Comparison of ENCODE assay signal across 15 cellular contexts in the genomic region with DNA sequence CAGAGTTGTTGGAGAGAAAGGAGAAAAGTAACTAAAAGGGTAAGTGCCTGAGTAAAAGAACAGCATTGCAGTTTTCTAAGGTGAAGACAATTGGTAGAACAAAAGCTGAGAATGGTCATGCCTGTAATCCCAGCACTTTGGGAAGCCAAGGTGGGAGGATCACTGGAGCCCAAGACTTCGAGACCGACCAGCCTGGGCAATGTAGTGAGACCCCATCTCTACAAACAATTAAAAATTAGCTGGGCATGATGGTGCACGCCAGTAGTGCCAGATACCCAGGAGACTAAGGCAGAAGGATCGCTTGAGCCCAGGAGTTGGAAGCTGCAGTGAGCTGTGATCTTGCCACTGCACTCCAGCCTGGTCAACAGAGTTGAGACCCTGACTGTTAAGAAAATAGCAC. TPM values are rescaled to one million over a fixed set of nuclear protein-coding genes. Genes with fewer than 3 reads are reported as not detected.
DNase-seq lines count a peak whose midpoint lies in the region; ATAC-seq and TF ChIP-seq lines count a peak whose summit lies in the region.
"Had no signal": no experiment of that assay in that cellular context is flagged by ENCODE, and none has a peak within 500 bp of the region (broad histone marks: within the 10 kb centered on the region; RNA-seq: fewer than 3 reads in every experiment).

No MANE protein-coding gene starts in this region.

- CTCF ChIA-PET in WTC11 (lab: Charles Lee) = no interaction called here

- H4K5ac ChIP-seq in H9 (ENCODE audit: insufficient read length, low read depth, low read length) = no peak overlapping the region

- no peak overlapping the region for H3K4ac ChIP-seq in H9 (ENCODE audit: low read depth, low read length)

- no peak overlapping the region for H2BK12ac ChIP-seq in H9 (ENCODE audit: insufficient read length, low read depth, low read length)

- no peaks in the 10 kb centered on the region for H3K9me3 ChIP-seq in H9 (ENCODE audit: control insufficient read depth, low read depth, low read length)

- no peaks in the 10 kb centered on the region for H3K23me2 ChIP-seq in H9 (ENCODE audit: insufficient read length, low read depth, low read length, poor library complexity, severe bottlenecking)

- H2AK5ac ChIP-seq in H9 (ENCODE audit: insufficient read length, low read length) = no peak overlapping the region

- H4K20me1 ChIP-seq in H9 (ENCODE audit: control insufficient read depth, insufficient read depth, insufficient read length) = no peaks in the 10 kb centered on the region

- H3K9ac ChIP-seq in H9 (ENCODE audit: extremely low read depth, insufficient read length, low read length) = no peak overlapping the region
- H3K9ac ChIP-seq: KMS-11 had no signal

- H3K27ac ChIP-seq in H9 (ENCODE audit: insufficient read length, low read depth, low read length) = no peak overlapping the region
- H3K27ac ChIP-seq: KMS-11 had no signal

- no peaks in the 10 kb centered on the region for H3K79me1 ChIP-seq in H9 (ENCODE audit: insufficient read depth, low read depth, low read length, poor library complexity, severe bottlenecking)

- no peak overlapping the region for H2BK15ac ChIP-seq in H9 (ENCODE audit: low read depth, low read length)

- no peak overlapping the region for H3T11ph ChIP-seq in H9 (ENCODE audit: low read length)

- no peaks in the 10 kb centered on the region for H3K4me1 ChIP-seq in H9 (ENCODE audit: insufficient read depth, low read length)

- H3K4me3 Mint-ChIP-seq in H9 (no peak overlapping the region), WTC11 (no peak overlapping the region), glutamatergic neuron (ENCODE audit: unreplicated experiment) (no peak overlapping the region), type B pancreatic cell (no peak overlapping the region)
- H3K4me3 Mint-ChIP-seq: B cell; CD4-positive, alpha-beta T cell; IgD-negative memory B cell had no signal

- no peak overlapping the region for H3K4me2 ChIP-seq in H9 (ENCODE audit: insufficient read depth, insufficient read length, low read length)
- H3K4me2 ChIP-seq: KMS-11 had no signal

- H3K79me2 ChIP-seq in H9 (ENCODE audit: insufficient read depth, low read length) = no peaks in the 10 kb centered on the region

- H3K14ac ChIP-seq in H9 (ENCODE audit: insufficient read depth, low read length) = no peak overlapping the region

- no peak for TF ChIP-seq CTCF in H9 (conservative IDR thresholded peaks at IDR 0.05)
- TF ChIP-seq CTCF in WTC11 (IDR thresholded peaks at IDR 0.05) = no peak
- no peak for TF ChIP-seq CTCF in glutamatergic neuron (IDR thresholded peaks at IDR 0.05; ENCODE audit: partially characterized antibody, unreplicated experiment)
- TF ChIP-seq CTCF in type B pancreatic cell (conservative IDR thresholded peaks at IDR 0.05) = no peak

- H3K23ac ChIP-seq in H9 (ENCODE audit: insufficient read length, low read depth, low read length) = no peak overlapping the region

- POLR2A ChIA-PET in WTC11 (lab: Charles Lee) = no interaction called here

- H3K9me3 Mint-ChIP-seq in H9 (no peaks in the 10 kb centered on the region), WTC11 (no peaks in the 10 kb centered on the region), glutamatergic neuron (ENCODE audit: unreplicated experiment) (peaks cover 18% of the 10 kb centered on the region), type B pancreatic cell (no peaks in the 10 kb centered on the region)
- H3K9me3 Mint-ChIP-seq: CD4-positive, alpha-beta T cell; IgD-negative memory B cell had no signal

- H3K18ac ChIP-seq in H9 (ENCODE audit: insufficient read length, low read depth, low read length) = no peak overlapping the region

- H3K27ac Mint-ChIP-seq in H9 (peak overlapping the region; percentile 4 to 30 (median 20); a peak in 4 of 7 replicates), WTC11 (peak overlapping the region; percentile 10; the same call in 1 of the 2 replicates), glutamatergic neuron (ENCODE audit: unreplicated experiment) (peak overlapping the region; percentile 11), type B pancreatic cell (peak overlapping the region; percentile 23)
- H3K27ac Mint-ChIP-seq: B cell; CD4-positive, alpha-beta T cell had no signal

- H3K56ac ChIP-seq in H9 (ENCODE audit: insufficient read length, low read depth, low read length) = no peak overlapping the region

- no CpG with 5 or more reads among the region's 4 CpGs for WGBS in H9 (ENCODE audit: extremely low coverage, insufficient read length, low lambda C conversion rate)

- H3K27me3 Mint-ChIP-seq in H9 (ENCODE audit: low read depth) = no peaks in the 10 kb centered on the region
- no peaks in the 10 kb centered on the region for H3K27me3 Mint-ChIP-seq in WTC11 (ENCODE audit: low read depth)
- H3K27me3 Mint-ChIP-seq in glutamatergic neuron (ENCODE audit: unreplicated experiment) = peaks cover 13% of the 10 kb centered on the region
- no peaks in the 10 kb centered on the region for H3K27me3 Mint-ChIP-seq in type B pancreatic cell
- H3K27me3 Mint-ChIP-seq: B cell; CD4-positive, alpha-beta T cell; IgD-negative memory B cell had no signal

- ATAC-seq in WTC11 (no peak), HG03196 (IDR thresholded peaks at IDR 0.05; ENCODE audit: unreplicated experiment) (no peak)
- ATAC-seq: HCT116 had no signal

- H2BK20ac ChIP-seq in H9 (ENCODE audit: low read depth, low read length, poor library complexity, severe bottlenecking) = no peak overlapping the region

- H4K8ac ChIP-seq in H9 (replicated peaks; ENCODE audit: insufficient read length, low read depth, low read length) = no peak overlapping the region

- H4K91ac ChIP-seq in H9 (ENCODE audit: insufficient read length, low read depth, low read length) = no peak overlapping the region

- DNase-seq in H9 (no peak), WTC11 (ENCODE audit: low spot score) (no peak), glutamatergic neuron (no peak), type B pancreatic cell (ENCODE audit: extremely low spot score, unreplicated experiment) (no peak), medulla oblongata (ENCODE audit: extremely low spot score) (no peak), SK-N-DZ (ENCODE audit: low spot score) (no peak)
- DNase-seq: C1 segment of cervical spinal cord; Calu3; CD4-positive, alpha-beta T cell; DMS 273 treated with DMSO at 0.1 percent for 48 hours had no signal

- peaks cover 9 to 21% of the 10 kb centered on the region in 2 experiments for H3K4me1 Mint-ChIP-seq in H9
- H3K4me1 Mint-ChIP-seq in WTC11 = peaks cover 10% of the 10 kb centered on the region
- peaks cover 18% of the 10 kb centered on the region for H3K4me1 Mint-ChIP-seq in glutamatergic neuron (ENCODE audit: low read depth, unreplicated experiment)
- peaks cover 34% of the 10 kb centered on the region for H3K4me1 Mint-ChIP-seq in type B pancreatic cell (ENCODE audit: unreplicated experiment)

- H3K36me3 Mint-ChIP-seq in H9 (ENCODE audit: insufficient read depth in 1 of 3, low read depth in 3 of 3) (peaks cover 8 to 33% (median 24%) of the 10 kb centered on the region in 3 experiments), WTC11 (peaks cover 25% of the 10 kb centered on the region), glutamatergic neuron (ENCODE audit: unreplicated experiment) (peaks cover 8% of the 10 kb centered on the region), type B pancreatic cell (peaks cover 18% of the 10 kb centered on the region)

- no peak overlapping the region for H2AFZ ChIP-seq in H9 (ENCODE audit: low read length)

- no peaks in the 10 kb centered on the region for H3K27me3 ChIP-seq in H9 (ENCODE audit: insufficient read depth, low read length)

- no peak overlapping the region for H2BK5ac ChIP-seq in H9 (ENCODE audit: insufficient read length, low read length)

- H2BK120ac ChIP-seq in H9 (ENCODE audit: low read depth, low read length, poor library complexity, severe bottlenecking) = no peak overlapping the region

TF ChIP-seq in WTC11, 78 proteins besides CTCF, POLR2A, EP300 and RAD21:
- TF ChIP-seq, protein P1, sequence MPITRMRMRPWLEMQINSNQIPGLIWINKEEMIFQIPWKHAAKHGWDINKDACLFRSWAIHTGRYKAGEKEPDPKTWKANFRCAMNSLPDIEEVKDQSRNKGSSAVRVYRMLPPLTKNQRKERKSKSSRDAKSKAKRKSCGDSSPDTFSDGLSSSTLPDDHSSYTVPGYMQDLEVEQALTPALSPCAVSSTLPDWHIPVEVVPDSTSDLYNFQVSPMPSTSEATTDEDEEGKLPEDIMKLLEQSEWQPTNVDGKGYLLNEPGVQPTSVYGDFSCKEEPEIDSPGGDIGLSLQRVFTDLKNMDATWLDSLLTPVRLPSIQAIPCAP (CRISPR knock-in tag; IDR thresholded peaks at IDR 0.05) = no peak
- peak; percentile 86; the same call in 1 of the 2 replicates for TF ChIP-seq ZNF121 (CRISPR knock-in tag; IDR thresholded peaks at IDR 0.05)
- no peak for TF ChIP-seq SP1 (CRISPR knock-in tag; conservative IDR thresholded peaks at IDR 0.05)

RNA-seq across cellular contexts. Expression of gene PGD, which starts 15.2 kb away (rescaled TPM):
- total RNA-seq in H9 (2021) (289 and 291 TPM in 2 replicates), WTC11 (2021) (270 to 278 TPM (median 272 TPM) in 3 replicates), glutamatergic neuron (ENCODE audit: unreplicated experiment) (304 TPM), type B pancreatic cell (ENCODE audit: low replicate concordance) (294 and 366 TPM in 2 replicates)
- polyA plus RNA-seq in SK-N-DZ (2014; cell fraction: cytosol; rRNA removed) = 108 and 148 TPM in 2 replicates
- polyA plus RNA-seq in SK-N-DZ (2014; cell fraction: nucleus; rRNA removed) = 57.6 and 66.8 TPM in 2 replicates

RNA-seq across cellular contexts. Expression of gene CENPS, which starts 46.6 kb away (rescaled TPM):
- 16.3 and 17.8 TPM in 2 replicates for total RNA-seq in H9 (2021)
- 13.7 to 17.0 TPM (median 13.8 TPM) in 3 replicates for total RNA-seq in WTC11 (2021)
- total RNA-seq in glutamatergic neuron (ENCODE audit: unreplicated experiment) = 9.3 TPM
- total RNA-seq in type B pancreatic cell (ENCODE audit: low replicate concordance) = 17.8 and 24.7 TPM in 2 replicates
- 5.5 and 10.3 TPM in 2 replicates for polyA plus RNA-seq in SK-N-DZ (2014; cell fraction: cytosol; rRNA removed)
- polyA plus RNA-seq in SK-N-DZ (2014; cell fraction: nucleus; rRNA removed) = 7.6 and 8.2 TPM in 2 replicates
